Comparison of ENCODE assay signal across 2 cellular contexts in the genomic region with DNA sequence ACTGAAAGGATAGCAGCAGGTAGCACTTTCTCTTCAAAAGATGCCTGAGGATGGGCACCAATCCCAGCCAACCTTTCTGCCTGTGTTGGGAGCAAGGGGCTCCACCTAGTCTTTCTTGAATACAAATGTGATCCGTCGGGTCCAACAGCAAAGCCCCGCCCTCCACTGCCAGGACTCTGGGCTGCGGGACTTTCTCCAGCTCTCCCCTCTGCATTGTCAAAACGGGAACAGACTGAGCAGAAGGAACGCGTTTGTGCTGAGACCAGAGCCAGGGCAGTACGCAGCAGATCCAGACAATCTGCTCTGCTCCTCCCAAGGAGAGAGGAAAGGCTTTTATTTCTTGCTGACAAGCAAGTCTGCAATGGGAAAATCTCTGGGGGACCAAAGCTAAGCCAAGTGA.
TF ChIP-seq lines count a peak whose summit lies in the region.

No MANE protein-coding gene starts in this region.

TF ChIP-seq in H1, 55 proteins besides CTCF, POLR2A, EP300 and RAD21:
- TF ChIP-seq FOSL1 (IDR thresholded peaks at IDR 0.05; ENCODE audit: insufficient read depth, low read depth, low read length): no peak
- TF ChIP-seq CREB1 (IDR thresholded peaks at IDR 0.05): no peak
- TF ChIP-seq KDM1A (IDR thresholded peaks at IDR 0.05; ENCODE audit: borderline replicate concordance, low read length): no peak
- TF ChIP-seq TEAD4 (IDR thresholded peaks at IDR 0.05; ENCODE audit: low read depth, low read length): no peak
- no peak for TF ChIP-seq PHF8 (conservative IDR thresholded peaks at IDR 0.05; ENCODE audit: low read depth, low read length)
- no peak for TF ChIP-seq TBP (IDR thresholded peaks at IDR 0.05; ENCODE audit: low read depth, low read length)
- TF ChIP-seq TAF7 (optimal IDR thresholded peaks at IDR 0.05; ENCODE audit: borderline replicate concordance, low read depth, low read length): no peak
- TF ChIP-seq JUN (IDR thresholded peaks at IDR 0.05; ENCODE audit: low read depth, low read length): no peak
- TF ChIP-seq NRF1 (IDR thresholded peaks at IDR 0.05; ENCODE audit: low read depth, low read length): no peak
- TF ChIP-seq, protein P1, sequence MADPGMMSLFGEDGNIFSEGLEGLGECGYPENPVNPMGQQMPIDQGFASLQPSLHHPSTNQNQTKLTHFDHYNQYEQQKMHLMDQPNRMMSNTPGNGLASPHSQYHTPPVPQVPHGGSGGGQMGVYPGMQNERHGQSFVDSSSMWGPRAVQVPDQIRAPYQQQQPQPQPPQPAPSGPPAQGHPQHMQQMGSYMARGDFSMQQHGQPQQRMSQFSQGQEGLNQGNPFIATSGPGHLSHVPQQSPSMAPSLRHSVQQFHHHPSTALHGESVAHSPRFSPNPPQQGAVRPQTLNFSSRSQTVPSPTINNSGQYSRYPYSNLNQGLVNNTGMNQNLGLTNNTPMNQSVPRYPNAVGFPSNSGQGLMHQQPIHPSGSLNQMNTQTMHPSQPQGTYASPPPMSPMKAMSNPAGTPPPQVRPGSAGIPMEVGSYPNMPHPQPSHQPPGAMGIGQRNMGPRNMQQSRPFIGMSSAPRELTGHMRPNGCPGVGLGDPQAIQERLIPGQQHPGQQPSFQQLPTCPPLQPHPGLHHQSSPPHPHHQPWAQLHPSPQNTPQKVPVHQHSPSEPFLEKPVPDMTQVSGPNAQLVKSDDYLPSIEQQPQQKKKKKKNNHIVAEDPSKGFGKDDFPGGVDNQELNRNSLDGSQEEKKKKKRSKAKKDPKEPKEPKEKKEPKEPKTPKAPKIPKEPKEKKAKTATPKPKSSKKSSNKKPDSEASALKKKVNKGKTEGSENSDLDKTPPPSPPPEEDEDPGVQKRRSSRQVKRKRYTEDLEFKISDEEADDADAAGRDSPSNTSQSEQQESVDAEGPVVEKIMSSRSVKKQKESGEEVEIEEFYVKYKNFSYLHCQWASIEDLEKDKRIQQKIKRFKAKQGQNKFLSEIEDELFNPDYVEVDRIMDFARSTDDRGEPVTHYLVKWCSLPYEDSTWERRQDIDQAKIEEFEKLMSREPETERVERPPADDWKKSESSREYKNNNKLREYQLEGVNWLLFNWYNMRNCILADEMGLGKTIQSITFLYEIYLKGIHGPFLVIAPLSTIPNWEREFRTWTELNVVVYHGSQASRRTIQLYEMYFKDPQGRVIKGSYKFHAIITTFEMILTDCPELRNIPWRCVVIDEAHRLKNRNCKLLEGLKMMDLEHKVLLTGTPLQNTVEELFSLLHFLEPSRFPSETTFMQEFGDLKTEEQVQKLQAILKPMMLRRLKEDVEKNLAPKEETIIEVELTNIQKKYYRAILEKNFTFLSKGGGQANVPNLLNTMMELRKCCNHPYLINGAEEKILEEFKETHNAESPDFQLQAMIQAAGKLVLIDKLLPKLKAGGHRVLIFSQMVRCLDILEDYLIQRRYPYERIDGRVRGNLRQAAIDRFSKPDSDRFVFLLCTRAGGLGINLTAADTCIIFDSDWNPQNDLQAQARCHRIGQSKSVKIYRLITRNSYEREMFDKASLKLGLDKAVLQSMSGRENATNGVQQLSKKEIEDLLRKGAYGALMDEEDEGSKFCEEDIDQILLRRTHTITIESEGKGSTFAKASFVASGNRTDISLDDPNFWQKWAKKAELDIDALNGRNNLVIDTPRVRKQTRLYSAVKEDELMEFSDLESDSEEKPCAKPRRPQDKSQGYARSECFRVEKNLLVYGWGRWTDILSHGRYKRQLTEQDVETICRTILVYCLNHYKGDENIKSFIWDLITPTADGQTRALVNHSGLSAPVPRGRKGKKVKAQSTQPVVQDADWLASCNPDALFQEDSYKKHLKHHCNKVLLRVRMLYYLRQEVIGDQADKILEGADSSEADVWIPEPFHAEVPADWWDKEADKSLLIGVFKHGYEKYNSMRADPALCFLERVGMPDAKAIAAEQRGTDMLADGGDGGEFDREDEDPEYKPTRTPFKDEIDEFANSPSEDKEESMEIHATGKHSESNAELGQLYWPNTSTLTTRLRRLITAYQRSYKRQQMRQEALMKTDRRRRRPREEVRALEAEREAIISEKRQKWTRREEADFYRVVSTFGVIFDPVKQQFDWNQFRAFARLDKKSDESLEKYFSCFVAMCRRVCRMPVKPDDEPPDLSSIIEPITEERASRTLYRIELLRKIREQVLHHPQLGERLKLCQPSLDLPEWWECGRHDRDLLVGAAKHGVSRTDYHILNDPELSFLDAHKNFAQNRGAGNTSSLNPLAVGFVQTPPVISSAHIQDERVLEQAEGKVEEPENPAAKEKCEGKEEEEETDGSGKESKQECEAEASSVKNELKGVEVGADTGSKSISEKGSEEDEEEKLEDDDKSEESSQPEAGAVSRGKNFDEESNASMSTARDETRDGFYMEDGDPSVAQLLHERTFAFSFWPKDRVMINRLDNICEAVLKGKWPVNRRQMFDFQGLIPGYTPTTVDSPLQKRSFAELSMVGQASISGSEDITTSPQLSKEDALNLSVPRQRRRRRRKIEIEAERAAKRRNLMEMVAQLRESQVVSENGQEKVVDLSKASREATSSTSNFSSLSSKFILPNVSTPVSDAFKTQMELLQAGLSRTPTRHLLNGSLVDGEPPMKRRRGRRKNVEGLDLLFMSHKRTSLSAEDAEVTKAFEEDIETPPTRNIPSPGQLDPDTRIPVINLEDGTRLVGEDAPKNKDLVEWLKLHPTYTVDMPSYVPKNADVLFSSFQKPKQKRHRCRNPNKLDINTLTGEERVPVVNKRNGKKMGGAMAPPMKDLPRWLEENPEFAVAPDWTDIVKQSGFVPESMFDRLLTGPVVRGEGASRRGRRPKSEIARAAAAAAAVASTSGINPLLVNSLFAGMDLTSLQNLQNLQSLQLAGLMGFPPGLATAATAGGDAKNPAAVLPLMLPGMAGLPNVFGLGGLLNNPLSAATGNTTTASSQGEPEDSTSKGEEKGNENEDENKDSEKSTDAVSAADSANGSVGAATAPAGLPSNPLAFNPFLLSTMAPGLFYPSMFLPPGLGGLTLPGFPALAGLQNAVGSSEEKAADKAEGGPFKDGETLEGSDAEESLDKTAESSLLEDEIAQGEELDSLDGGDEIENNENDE (IDR thresholded peaks at IDR 0.05; ENCODE audit: insufficient replicate concordance, low read length): no peak
- TF ChIP-seq NANOG (IDR thresholded peaks at IDR 0.05; ENCODE audit: insufficient read depth, low read depth, low read length, poor library complexity, severe bottlenecking): no peak

TF ChIP-seq in HepG2, 621 proteins besides CTCF, POLR2A, EP300 and RAD21:
- TF ChIP-seq TRIM22 (IDR thresholded peaks at IDR 0.05) (no peak), RORA (CRISPR knock-in tag; IDR thresholded peaks at IDR 0.05) (no peak), SOX6 (IDR thresholded peaks at IDR 0.05) (no peak), SOX6 (CRISPR knock-in tag; IDR thresholded peaks at IDR 0.05) (no peak), ZNF432 (CRISPR knock-in tag; IDR thresholded peaks at IDR 0.05; ENCODE audit: borderline replicate concordance) (no peak), ZNF292 (CRISPR knock-in tag; IDR thresholded peaks at IDR 0.05; ENCODE audit: borderline replicate concordance, low read depth) (no peak), NFYC (CRISPR knock-in tag; IDR thresholded peaks at IDR 0.05) (no peak), ZNF30 (CRISPR knock-in tag; IDR thresholded peaks at IDR 0.05) (no peak), SYNCRIP (IDR thresholded peaks at IDR 0.05; ENCODE audit: insufficient read depth, low read depth, low read length) (no peak), PBX3 (CRISPR knock-in tag; IDR thresholded peaks at IDR 0.05; ENCODE audit: borderline replicate concordance) (no peak), MNT (IDR thresholded peaks at IDR 0.05) (no peak), KLF6 (CRISPR knock-in tag; IDR thresholded peaks at IDR 0.05) (no peak), SIX1 (CRISPR knock-in tag; IDR thresholded peaks at IDR 0.05; ENCODE audit: borderline replicate concordance) (no peak), ZNF652 (CRISPR knock-in tag; IDR thresholded peaks at IDR 0.05; ENCODE audit: borderline replicate concordance, low read depth) (no peak)
- TF ChIP-seq, protein P2, sequence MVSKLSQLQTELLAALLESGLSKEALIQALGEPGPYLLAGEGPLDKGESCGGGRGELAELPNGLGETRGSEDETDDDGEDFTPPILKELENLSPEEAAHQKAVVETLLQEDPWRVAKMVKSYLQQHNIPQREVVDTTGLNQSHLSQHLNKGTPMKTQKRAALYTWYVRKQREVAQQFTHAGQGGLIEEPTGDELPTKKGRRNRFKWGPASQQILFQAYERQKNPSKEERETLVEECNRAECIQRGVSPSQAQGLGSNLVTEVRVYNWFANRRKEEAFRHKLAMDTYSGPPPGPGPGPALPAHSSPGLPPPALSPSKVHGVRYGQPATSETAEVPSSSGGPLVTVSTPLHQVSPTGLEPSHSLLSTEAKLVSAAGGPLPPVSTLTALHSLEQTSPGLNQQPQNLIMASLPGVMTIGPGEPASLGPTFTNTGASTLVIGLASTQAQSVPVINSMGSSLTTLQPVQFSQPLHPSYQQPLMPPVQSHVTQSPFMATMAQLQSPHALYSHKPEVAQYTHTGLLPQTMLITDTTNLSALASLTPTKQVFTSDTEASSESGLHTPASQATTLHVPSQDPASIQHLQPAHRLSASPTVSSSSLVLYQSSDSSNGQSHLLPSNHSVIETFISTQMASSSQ (IDR thresholded peaks at IDR 0.05; ENCODE audit: low read depth): no peak
- TF ChIP-seq, protein P2 (CRISPR knock-in tag; IDR thresholded peaks at IDR 0.05; ENCODE audit: borderline replicate concordance): no peak
- TF ChIP-seq, protein P3, sequence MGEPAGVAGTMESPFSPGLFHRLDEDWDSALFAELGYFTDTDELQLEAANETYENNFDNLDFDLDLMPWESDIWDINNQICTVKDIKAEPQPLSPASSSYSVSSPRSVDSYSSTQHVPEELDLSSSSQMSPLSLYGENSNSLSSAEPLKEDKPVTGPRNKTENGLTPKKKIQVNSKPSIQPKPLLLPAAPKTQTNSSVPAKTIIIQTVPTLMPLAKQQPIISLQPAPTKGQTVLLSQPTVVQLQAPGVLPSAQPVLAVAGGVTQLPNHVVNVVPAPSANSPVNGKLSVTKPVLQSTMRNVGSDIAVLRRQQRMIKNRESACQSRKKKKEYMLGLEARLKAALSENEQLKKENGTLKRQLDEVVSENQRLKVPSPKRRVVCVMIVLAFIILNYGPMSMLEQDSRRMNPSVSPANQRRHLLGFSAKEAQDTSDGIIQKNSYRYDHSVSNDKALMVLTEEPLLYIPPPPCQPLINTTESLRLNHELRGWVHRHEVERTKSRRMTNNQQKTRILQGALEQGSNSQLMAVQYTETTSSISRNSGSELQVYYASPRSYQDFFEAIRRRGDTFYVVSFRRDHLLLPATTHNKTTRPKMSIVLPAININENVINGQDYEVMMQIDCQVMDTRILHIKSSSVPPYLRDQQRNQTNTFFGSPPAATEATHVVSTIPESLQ (CRISPR knock-in tag; conservative IDR thresholded peaks at IDR 0.05): no peak
